ENCODE assay signal across 8 cellular contexts in the genomic region with DNA sequence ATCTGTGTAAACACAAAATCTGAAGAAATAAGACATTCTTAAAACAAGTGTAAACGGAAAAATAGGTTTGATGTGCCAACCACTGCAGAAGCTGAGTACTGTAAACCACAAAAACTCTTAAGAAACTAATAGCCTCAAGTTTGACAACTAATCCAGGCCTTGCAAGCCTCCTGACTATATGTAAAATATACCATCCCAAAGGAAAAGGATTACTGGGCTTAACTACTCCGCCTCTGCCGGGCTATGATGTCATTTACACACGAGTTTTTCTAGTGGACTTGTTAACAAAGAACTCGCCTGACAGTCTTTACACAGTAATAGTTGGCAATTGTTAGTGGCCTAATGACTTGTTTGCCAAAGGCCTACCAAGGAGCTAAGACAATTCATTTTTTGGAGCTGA. TPM values are rescaled to one million over a fixed set of nuclear protein-coding genes. Genes with fewer than 3 reads are reported as not detected.
DNase-seq lines count a peak whose midpoint lies in the region; ATAC-seq, FAIRE-seq and TF ChIP-seq lines count a peak whose summit lies in the region.

No MANE protein-coding gene starts in this region.

- no peaks in the 10 kb centered on the region for H3K9me3 Mint-ChIP-seq in astrocyte (ENCODE audit: unreplicated experiment)

- H3K27me3 ChIP-seq in astrocyte (ENCODE audit: insufficient read depth, low read length) (no peaks in the 10 kb centered on the region), subcutaneous abdominal adipose tissue (ENCODE audit: control insufficient read depth in 5 of 5, insufficient read depth in 4 of 5, low read length in 5 of 5) (no peaks in the 10 kb centered on the region)

- H3K36me3 Mint-ChIP-seq in astrocyte (ENCODE audit: low read depth, unreplicated experiment): peaks cover 3% of the 10 kb centered on the region

- no peaks in the 10 kb centered on the region for H3K27me3 Mint-ChIP-seq in astrocyte (ENCODE audit: low read depth, unreplicated experiment)

- peak; percentile 58 for FAIRE-seq in astrocyte (lab: Jason Lieb, UNC)

- H3K4me3 Mint-ChIP-seq in astrocyte (ENCODE audit: unreplicated experiment): peak overlapping the region; percentile 98

- H3K9me3 ChIP-seq in astrocyte (ENCODE audit: insufficient read depth, low read depth, low read length): no peaks in the 10 kb centered on the region
- H3K9me3 ChIP-seq in subcutaneous abdominal adipose tissue (ENCODE audit: control insufficient read depth in 5 of 5, low read length in 5 of 5): no peaks in the 10 kb centered on the region

- TF ChIP-seq CTCF in astrocyte (IDR thresholded peaks at IDR 0.05; ENCODE audit: insufficient read depth, low read depth, low read length): no peak

- ATAC-seq in left colon (peak; percentile 23), GM19455 (IDR thresholded peaks at IDR 0.05; ENCODE audit: unreplicated experiment) (no peak)

- intact Hi-C loops in left colon (cut with DNase I, micrococcal nuclease): no loop called here

- H3K36me3 ChIP-seq in astrocyte (ENCODE audit: insufficient read depth, low read length) (no peaks in the 10 kb centered on the region), subcutaneous abdominal adipose tissue (ENCODE audit: control insufficient read depth in 5 of 5, insufficient read depth in 5 of 5, low read length in 5 of 5) (no peaks in the 10 kb centered on the region)

- peak overlapping the region; percentile 93 for H3K27ac Mint-ChIP-seq in astrocyte (ENCODE audit: unreplicated experiment)

- H3K4me2 ChIP-seq in astrocyte (ENCODE audit: low read length): peak overlapping the region; percentile 85

- DNase-seq in DMS114 treated with DMSO at 0.1 percent for 48 hours (lab: John Stamatoyannopoulos, UW; ENCODE audit: unreplicated experiment): peak; percentile 30
- DNase-seq in Kasumi-1 (lab: John Stamatoyannopoulos, UW): peak; percentile 30 to 63
- DNase-seq in astrocyte (ENCODE audit: low read depth): peak; percentile 72
- peak; percentile 26 to 43 for DNase-seq in left colon
- no peak for DNase-seq in SK-N-DZ (ENCODE audit: low spot score)
- DNase-seq in NCI-H1092 (lab: John Stamatoyannopoulos, UW): no peak

- H3K9ac ChIP-seq in astrocyte (ENCODE audit: low read length) (peak overlapping the region; percentile 95), subcutaneous abdominal adipose tissue (ENCODE audit: low read length in 5 of 5) (peak overlapping the region; percentile 69 to 96 (median 90))

- peaks cover 72% of the 10 kb centered on the region for H3K79me2 ChIP-seq in astrocyte (ENCODE audit: insufficient read depth, low read length)

- H3K4me3 ChIP-seq in astrocyte (ENCODE audit: insufficient read depth, low read depth, low read length) (peak overlapping the region; percentile 91), subcutaneous abdominal adipose tissue (ENCODE audit: low read depth in 1 of 5, low read length in 5 of 5) (peak overlapping the region; percentile 86 to 95 (median 94))

- H3K27ac ChIP-seq in astrocyte (ENCODE audit: low read depth, low read length) (peak overlapping the region; percentile 94), subcutaneous abdominal adipose tissue (ENCODE audit: low read depth, low read length) (peak overlapping the region; percentile 96)

- peaks cover 67% of the 10 kb centered on the region for H4K20me1 ChIP-seq in astrocyte (ENCODE audit: insufficient read depth, low read length)

- peaks cover 27% of the 10 kb centered on the region for H3K4me1 Mint-ChIP-seq in astrocyte (ENCODE audit: low read depth, unreplicated experiment)

- H3K4me1 ChIP-seq in astrocyte (ENCODE audit: insufficient read depth, low read length): peaks cover 32% of the 10 kb centered on the region
- peaks cover 0 to 61% (median 57%) of the 10 kb centered on the region in 5 donors for H3K4me1 ChIP-seq in subcutaneous abdominal adipose tissue (ENCODE audit: control insufficient read depth in 5 of 5, insufficient read depth in 5 of 5, low read length in 5 of 5)

- H2AFZ ChIP-seq in astrocyte (ENCODE audit: low read depth, low read length): no peak overlapping the region

RNA-seq across cellular contexts. Expression of a gene that starts 2.1 kb away (rescaled TPM):
- 160 and 170 TPM in 2 replicates for total RNA-seq in astrocyte
- 100 to 1,000 TPM; 122 to 123 TPM for total RNA-seq in left colon
- 47.6 and 48.4 TPM in 2 replicates for polyA plus RNA-seq in SK-N-DZ (2014; cell fraction: cytosol; rRNA removed)
- 34.3 and 34.4 TPM in 2 replicates for polyA plus RNA-seq in SK-N-DZ (2014; cell fraction: nucleus; rRNA removed)

Comparison
In these comparisons a context has a peak if more than half of its experiments do, and no peak if none do; other contexts are left out.
1. DNase-seq: peak in DMS114 treated with DMSO at 0.1 percent for 48 hours (single experiment), Kasumi-1 (2 of 2), astrocyte (single experiment) and left colon (2 of 2); none in SK-N-DZ (single experiment) and NCI-H1092 (single experiment).